Comparison of ENCODE assay signal across 8 cellular contexts in genomic region chr15:44719293-44719999, GRCh38. TPM values are rescaled to one million over a fixed set of nuclear protein-coding genes. Genes with fewer than 3 reads are reported as not detected.
DNase-seq lines count a peak whose midpoint lies in the region; ATAC-seq and TF ChIP-seq lines count a peak whose summit lies in the region.

No MANE protein-coding gene starts in this region.

- H3K9me3 Mint-ChIP-seq in activated T-cell treated with anti-CD3 and anti-CD28 coated beads, Interleukin-2, amount 50 U/mL, for 72 hours = no peaks in the 10 kb centered on the region

- H3K4me3 ChIP-seq in GM12865 (ENCODE audit: low read depth, low read length) (peak overlapping the region; percentile 5; the same call in 1 of the 2 replicates), LNCaP clone FGC (ENCODE audit: low read depth, low read length) (no peak overlapping the region), psoas muscle (no peak overlapping the region)

- peaks cover 90% of the 10 kb centered on the region for H3K4me1 Mint-ChIP-seq in activated T-cell treated with anti-CD3 and anti-CD28 coated beads, Interleukin-2, amount 50 U/mL, for 72 hours (ENCODE audit: low read depth)

- ATAC-seq in GM21576 (IDR thresholded peaks at IDR 0.05; ENCODE audit: unreplicated experiment) (peak; percentile 50), psoas muscle (peak in 3 of 4 donors; percentile 13 to 45 (median 32))
- ATAC-seq in activated T-cell treated with anti-CD3 and anti-CD28 coated beads, Interleukin-2, amount 50 U/mL, for 72 hours (replicated peaks in 1 of 2) = peak; percentile 65 to 72

- H3K27ac ChIP-seq in psoas muscle (no peak overlapping the region), substantia nigra (ENCODE audit: low read depth, low read length, poor library complexity, severe bottlenecking) (no peak overlapping the region)

- no peaks in the 10 kb centered on the region for H3K27me3 ChIP-seq in psoas muscle (ENCODE audit: insufficient read depth in 3 of 3, low read length in 2 of 3)

- no peak for TF ChIP-seq CTCF in GM12865 (IDR thresholded peaks at IDR 0.05; ENCODE audit: insufficient read depth, low read depth, low read length, missing control alignments)
- TF ChIP-seq CTCF in LNCaP clone FGC (IDR thresholded peaks at IDR 0.05; ENCODE audit: control insufficient read depth, extremely low read depth, insufficient read depth) = no peak
- TF ChIP-seq CTCF in psoas muscle (IDR thresholded peaks at IDR 0.05) = no peak

- peak overlapping the region; percentile 70 to 85 for H3K4me3 Mint-ChIP-seq in activated T-cell treated with anti-CD3 and anti-CD28 coated beads, Interleukin-2, amount 50 U/mL, for 72 hours

- H3K9me3 ChIP-seq in psoas muscle = no peaks in the 10 kb centered on the region

- WGBS in psoas muscle, 3 donors = 74 to 81% (median 75%) methylated on average over 4 of the region's 4 CpGs

- peaks cover 26 to 50% of the 10 kb centered on the region in 2 donors for H3K36me3 Mint-ChIP-seq in activated T-cell treated with anti-CD3 and anti-CD28 coated beads, Interleukin-2, amount 50 U/mL, for 72 hours (ENCODE audit: insufficient read depth in 2 of 2)

- H3K4me1 ChIP-seq in psoas muscle = no peaks in the 10 kb centered on the region

- intact Hi-C loops in psoas muscle (cut with DNase I) = no loop called here

- H3K36me3 ChIP-seq in psoas muscle (ENCODE audit: insufficient read depth in 1 of 2, low read depth in 1 of 2) = peaks cover 17 to 49% of the 10 kb centered on the region in 2 donors

- H3K27ac Mint-ChIP-seq in activated T-cell treated with anti-CD3 and anti-CD28 coated beads, Interleukin-2, amount 50 U/mL, for 72 hours = peak overlapping the region; percentile 84

- H3K27me3 Mint-ChIP-seq in activated T-cell treated with anti-CD3 and anti-CD28 coated beads, Interleukin-2, amount 50 U/mL, for 72 hours (ENCODE audit: low read depth) = no peaks in the 10 kb centered on the region

- DNase-seq in GM12865 (ENCODE audit: low read depth) = peak; percentile 95
- peak; percentile 56 for DNase-seq in LNCaP clone FGC (ENCODE audit: low read depth)
- DNase-seq in activated T-cell treated with anti-CD3 and anti-CD28 coated beads, Interleukin-2, amount 50 U/mL, for 72 hours = peak; percentile 78 to 79
- DNase-seq in psoas muscle = no peak
- DNase-seq in midbrain (lab: John Stamatoyannopoulos, UW) = no peak
- DNase-seq in substantia nigra (lab: John Stamatoyannopoulos, UW) = no peak
- DNase-seq in NCI-H526 treated with DMSO at 0.1 percent for 48 hours (lab: John Stamatoyannopoulos, UW) = no peak

RNA-seq across cellular contexts. Expression of gene B2M, which starts 8.1 kb away (rescaled TPM):
- 1,000 to 10,000 TPM; 5,611 to 6,275 TPM for total RNA-seq in activated T-cell treated with anti-CD3 and anti-CD28 coated beads, Interleukin-2, amount 50 U/mL, for 72 hours
- 100 to 1,000 TPM; 400 to 577 (median 512) TPM for total RNA-seq in psoas muscle
- polyA plus RNA-seq in psoas muscle = 100 to 1,000 TPM; 687 to 891 (median 729) TPM

RNA-seq across cellular contexts. Expression of gene PATL2, which starts 8.3 kb away (rescaled TPM):
- 10 to 100 TPM; 50.8 to 52.9 TPM for total RNA-seq in activated T-cell treated with anti-CD3 and anti-CD28 coated beads, Interleukin-2, amount 50 U/mL, for 72 hours
- under 1 TPM in 2 of 4 donors, not detected in 2; 0.74 to 0.88 TPM for total RNA-seq in psoas muscle
- under 1 TPM; 0.03 to 0.23 (median 0.16) TPM for polyA plus RNA-seq in psoas muscle

RNA-seq across cellular contexts. Expression of gene TRIM69, which starts 16.9 kb away (rescaled TPM):
- 10 to 100 TPM; 86.1 to 92.9 TPM for total RNA-seq in activated T-cell treated with anti-CD3 and anti-CD28 coated beads, Interleukin-2, amount 50 U/mL, for 72 hours
- 10 to 100 TPM; 24.1 to 39.0 (median 32.1) TPM for total RNA-seq in psoas muscle
- polyA plus RNA-seq in psoas muscle = 10 to 100 TPM; 22.3 to 36.7 (median 25.9) TPM

RNA-seq across cellular contexts. Expression of gene SPG11, which starts 56.0 kb away (rescaled TPM):
- total RNA-seq in activated T-cell treated with anti-CD3 and anti-CD28 coated beads, Interleukin-2, amount 50 U/mL, for 72 hours = 100 to 1,000 TPM; 127 to 134 TPM
- total RNA-seq in psoas muscle = 10 to 100 TPM; 26.3 to 38.1 (median 36.0) TPM
- polyA plus RNA-seq in psoas muscle = 10 to 100 TPM; 10.3 to 17.0 (median 12.8) TPM

Comparison
In these comparisons a context has a peak if more than half of its experiments do, and no peak if none do; other contexts are left out.
1. DNase-seq: peak in GM12865 (single experiment), LNCaP clone FGC (single experiment) and activated T-cell treated with anti-CD3 and anti-CD28 coated beads, Interleukin-2, amount 50 U/mL, for 72 hours (2 of 2); none in psoas muscle (0 of 2), midbrain (single experiment), substantia nigra (0 of 49) and NCI-H526 treated with DMSO at 0.1 percent for 48 hours (single experiment).
2. RNA of gene B2M, which starts 8.1 kb away (total RNA-seq): 5,611 to 6,275 TPM in activated T-cell treated with anti-CD3 and anti-CD28 coated beads, Interleukin-2, amount 50 U/mL, for 72 hours; 400 to 577 TPM in psoas muscle; every median in the first group is over 4 times any median in the second.
3. RNA of gene PATL2, which starts 8.3 kb away (total RNA-seq): 50.8 to 52.9 TPM in activated T-cell treated with anti-CD3 and anti-CD28 coated beads, Interleukin-2, amount 50 U/mL, for 72 hours; 0.74 to 0.88 TPM in psoas muscle; every median in the first group is over 10 times any median in the second.
4. Peak in every context shown above with its lines, with median percentiles within 50 percentile points of each other: ATAC-seq.